ENCODE assay signal across 1 cellular context in genomic region chr11:68467446-68467845, GRCh38.
A peak's percentile ranks its signal among the peaks of the same experiment; 100 is the strongest.
TF ChIP-seq lines count a peak whose summit lies in the region.

No MANE protein-coding gene starts in this region.

TF ChIP-seq in GM12878, 131 proteins besides CTCF, POLR2A, EP300 and RAD21:
- no peak for TF ChIP-seq TBL1XR1 (IDR thresholded peaks at IDR 0.05; ENCODE audit: low read depth, low read length)
- TF ChIP-seq ESRRA (IDR thresholded peaks at IDR 0.05; ENCODE audit: low read length) = no peak
- TF ChIP-seq ZNF592 (IDR thresholded peaks at IDR 0.05) = no peak
- TF ChIP-seq PAX5 (IDR thresholded peaks at IDR 0.05; ENCODE audit: borderline replicate concordance, low read depth, low read length) = peak; percentile 55; the same call in 1 of the 2 replicates
- TF ChIP-seq ATF2 (IDR thresholded peaks at IDR 0.05; ENCODE audit: low read length) = no peak
